ENCODE assay signal across 21 cellular contexts in the genomic region with DNA sequence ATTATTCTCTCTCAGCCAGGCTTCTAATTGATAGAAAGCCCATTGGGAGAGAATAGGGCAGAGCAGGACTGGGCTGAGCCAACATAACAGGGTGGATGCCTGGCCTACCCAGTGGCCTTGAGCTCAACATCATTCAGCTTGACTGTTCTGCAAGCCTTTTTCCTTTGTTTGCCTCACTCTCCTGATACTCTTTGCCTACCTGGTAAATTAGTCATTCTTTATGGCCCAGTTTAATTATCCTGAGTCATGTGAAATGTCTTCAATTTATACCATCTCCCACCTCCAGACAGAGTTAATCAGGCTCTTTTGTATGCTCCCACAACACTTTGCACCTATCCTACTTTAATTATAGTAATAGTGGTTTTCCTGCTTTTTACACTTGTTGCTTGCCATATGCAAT. TPM values are rescaled to one million over a fixed set of nuclear protein-coding genes. Genes with fewer than 3 reads are reported as not detected.
"Had no signal": no experiment of that assay in that cellular context is flagged by ENCODE, and none has a peak within 500 bp of the region (broad histone marks: within the 10 kb centered on the region; RNA-seq: fewer than 3 reads in every experiment).

No MANE protein-coding gene starts in this region.

- H3K27ac ChIP-seq: adrenal gland, KMS-11, PC-9 had no signal

- H3K4me1 ChIP-seq: adrenal gland had no signal

- ATAC-seq: activated CD4-positive, CD25-positive, alpha-beta regulatory T cell treated with anti-CD3 and anti-CD28 coated beads, Interleukin-2, amount 50 U/mL, for 24 hours; activated CD8-positive, alpha-beta T cell treated with anti-CD3 and anti-CD28 coated beads for 36 hours; Right ventricle myocardium inferior had no signal

- DNase-seq: activated CD4-positive, alpha-beta T cell treated with anti-CD3 and anti-CD28 coated beads for 4 hours; activated CD8-positive, alpha-beta memory T cell treated with anti-CD3 and anti-CD28 coated beads, Interleukin-2, amount 50 U/mL, for 48 hours; activated CD8-positive, alpha-beta T cell treated with anti-CD3 and anti-CD28 coated beads for 36 hours; activated naive CD4-positive, alpha-beta T cell treated with anti-CD3 and anti-CD28 coated beads, Interleukin-2, amount 50 U/mL, for 16 hours; activated naive CD8-positive, alpha-beta T cell treated with anti-CD3 and anti-CD28 coated beads, Interleukin-2, amount 10 ng/mL, durations not matched to agents 7 days and 5 days; activated T-cell treated with anti-CD3 and anti-CD28 coated beads, Interleukin-2, amount 50 U/mL, for 1 hour; adrenal gland; anterior cingulate cortex; caudate nucleus; MM.1S; NCI-H1105 treated with DMSO at 0.1 percent for 48 hours; NCI-H1436 treated with DMSO at 0.1 percent for 48 hours; NCI-H187; NCI-H2081; NCI-H510A treated with DMSO at 0.1 percent for 48 hours; PC-9; SK-N-SH had no signal

- H3K9me3 ChIP-seq: adrenal gland, SK-N-SH had no signal

- H3K36me3 ChIP-seq: adrenal gland had no signal

- H3K4me3 ChIP-seq: adrenal gland, PC-9 had no signal

RNA-seq across cellular contexts. Expression of gene GLRA1, which starts 13.6 kb away (rescaled TPM):
- total RNA-seq: activated CD8-positive, alpha-beta T cell treated with anti-CD3 and anti-CD28 coated beads for 36 hours; activated naive CD8-positive, alpha-beta T cell treated with anti-CD3 and anti-CD28 coated beads, Interleukin-2, amount 10 ng/mL, durations not matched to agents 7 days and 5 days; PC-9; Right ventricle myocardium inferior; T-helper 1 cell treated with Interleukin-12 subunit alpha and Interleukin-12 subunit beta and Interleukin-4 antibody, amounts not matched to agents 30 ng/mL and 1 ng/mL, for 36 hours had no signal
